In the genomic region with DNA sequence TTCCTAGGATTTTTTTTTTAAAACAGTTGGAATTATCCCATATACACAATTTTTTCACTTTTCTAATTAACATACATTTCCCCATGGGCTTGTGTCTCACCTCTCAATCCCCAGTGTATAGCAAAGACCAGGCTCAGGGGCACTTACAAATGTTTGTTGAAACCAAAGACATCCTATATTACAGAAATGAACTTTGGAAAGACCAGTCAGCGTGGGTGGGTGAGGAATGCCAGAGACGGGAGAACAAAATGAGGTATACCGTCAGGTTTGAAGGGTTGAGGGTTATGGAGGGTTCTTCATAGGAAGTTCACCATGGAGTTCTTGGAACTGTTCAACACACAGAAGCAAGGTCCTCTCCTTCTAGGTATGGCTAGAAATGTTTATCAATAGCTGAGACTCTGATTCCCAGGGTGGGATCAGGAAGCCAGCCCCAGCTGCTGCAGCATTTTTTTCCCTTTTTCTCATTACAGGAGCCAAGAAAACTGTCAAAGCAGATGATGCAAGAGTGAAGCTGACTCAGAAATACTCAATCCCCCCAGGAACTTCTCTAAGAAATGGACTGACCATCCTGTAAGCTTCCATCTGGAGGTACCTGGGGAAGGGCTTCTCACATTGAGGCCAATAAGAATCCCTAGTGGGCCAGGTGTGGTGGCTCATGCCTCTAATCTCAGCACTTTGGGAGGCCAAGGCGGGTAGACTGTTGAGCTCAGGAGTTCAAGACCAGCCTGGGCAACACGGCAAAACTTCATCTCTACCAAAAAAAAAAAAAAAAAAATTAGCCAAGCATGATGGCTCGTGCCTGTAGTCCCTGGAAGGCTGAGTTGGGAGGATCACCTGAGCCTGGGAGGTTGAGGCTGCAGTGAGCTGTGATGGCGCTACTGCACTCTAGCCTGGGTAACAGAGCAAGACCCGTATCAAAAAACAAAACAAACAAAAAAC, we compare ENCODE assay signal across 13 cellular contexts. TPM values are rescaled to one million over a fixed set of nuclear protein-coding genes. Genes with fewer than 3 reads are reported as not detected.
DNase-seq lines count a peak whose midpoint lies in the region; ATAC-seq and TF ChIP-seq lines count a peak whose summit lies in the region.
"Had no signal": no experiment of that assay in that cellular context is flagged by ENCODE, and none has a peak within 500 bp of the region (broad histone marks: within the 10 kb centered on the region; RNA-seq: fewer than 3 reads in every experiment).

No MANE protein-coding gene starts in this region.

- no peak for DNase-seq in activated T-cell treated with anti-CD3 and anti-CD28 coated beads, Interleukin-2, amount 50 U/mL, for 72 hours
- no peak for DNase-seq in activated T-cell treated with anti-CD3 and anti-CD28 coated beads, Interleukin-2, amount 50 U/mL, for 4 hours
- peak; percentile 50 for DNase-seq in LHCN-M2 (ENCODE audit: low read depth)
- peak; percentile 15 for DNase-seq in epithelial cell of esophagus (ENCODE audit: low read depth)
- DNase-seq in psoas muscle: no peak
- no peak for DNase-seq in head of caudate nucleus
- no peak for DNase-seq in NCI-H748 (lab: John Stamatoyannopoulos, UW; ENCODE audit: unreplicated experiment)
- no peak for DNase-seq in inferior parietal cortex (ENCODE audit: extremely low spot score)
- DNase-seq: DMS79, WERI-Rb-1 had no signal

- no peaks in the 10 kb centered on the region for H3K27me3 ChIP-seq in psoas muscle (ENCODE audit: insufficient read depth in 3 of 3, low read length in 2 of 3)
- H3K27me3 ChIP-seq: BE2C, vagina had no signal

- H3K4me1 ChIP-seq in psoas muscle: peaks cover 4% of the 10 kb centered on the region
- H3K4me1 ChIP-seq: BE2C, parathyroid adenoma, vagina had no signal

- no peaks in the 10 kb centered on the region for H3K9me3 Mint-ChIP-seq in activated T-cell treated with anti-CD3 and anti-CD28 coated beads, Interleukin-2, amount 50 U/mL, for 72 hours
- no peaks in the 10 kb centered on the region for H3K9me3 Mint-ChIP-seq in activated T-cell treated with anti-CD3 and anti-CD28 coated beads, Interleukin-2, amount 50 U/mL, for 4 hours

- no peak overlapping the region for H3K27ac ChIP-seq in psoas muscle
- H3K27ac ChIP-seq: parathyroid adenoma, vagina, WERI-Rb-1 had no signal

- peaks cover 6 to 31% of the 10 kb centered on the region in 2 donors for H3K36me3 ChIP-seq in psoas muscle (ENCODE audit: insufficient read depth in 1 of 2, low read depth in 1 of 2)

- H3K4me3 Mint-ChIP-seq in activated T-cell treated with anti-CD3 and anti-CD28 coated beads, Interleukin-2, amount 50 U/mL, for 72 hours: no peak overlapping the region
- no peak overlapping the region for H3K4me3 Mint-ChIP-seq in activated T-cell treated with anti-CD3 and anti-CD28 coated beads, Interleukin-2, amount 50 U/mL, for 4 hours

- no peaks in the 10 kb centered on the region for H3K27me3 Mint-ChIP-seq in activated T-cell treated with anti-CD3 and anti-CD28 coated beads, Interleukin-2, amount 50 U/mL, for 72 hours (ENCODE audit: low read depth)
- H3K27me3 Mint-ChIP-seq in activated T-cell treated with anti-CD3 and anti-CD28 coated beads, Interleukin-2, amount 50 U/mL, for 4 hours (ENCODE audit: low read depth): no peaks in the 10 kb centered on the region

- H3K4me3 ChIP-seq in epithelial cell of esophagus (ENCODE audit: low read length): no peak overlapping the region
- no peak overlapping the region for H3K4me3 ChIP-seq in psoas muscle
- H3K4me3 ChIP-seq: vagina had no signal

- intact Hi-C loops in psoas muscle (cut with DNase I) (loop anchor here (2.0 to 10.0 kb wide), 3 partner anchors 71 to 123 kb away; a partner anchor contains a TSS), head of caudate nucleus (cut with DNase I) (loop anchor here (5.0 kb wide), 1 partner anchor 121 kb away; no protein-coding TSS in a partner anchor)

- 67 to 87% (median 68%) methylated on average over 8 of the region's 8 CpGs for WGBS in psoas muscle, 3 donors

- ATAC-seq in activated T-cell treated with anti-CD3 and anti-CD28 coated beads, Interleukin-2, amount 50 U/mL, for 72 hours (replicated peaks in 1 of 2): peak in 1 of 2 donors; percentile 13
- no peak for ATAC-seq in activated T-cell treated with anti-CD3 and anti-CD28 coated beads, Interleukin-2, amount 50 U/mL, for 4 hours
- ATAC-seq in psoas muscle: peak in 3 of 4 donors; percentile 13 to 24 (median 19)

- no peaks in the 10 kb centered on the region for H3K9me3 ChIP-seq in psoas muscle
- H3K9me3 ChIP-seq: BE2C, vagina had no signal

- peak overlapping the region; percentile 87 for H3K27ac Mint-ChIP-seq in activated T-cell treated with anti-CD3 and anti-CD28 coated beads, Interleukin-2, amount 50 U/mL, for 72 hours

- H3K4me1 Mint-ChIP-seq in activated T-cell treated with anti-CD3 and anti-CD28 coated beads, Interleukin-2, amount 50 U/mL, for 72 hours (ENCODE audit: low read depth): peaks cover 10% of the 10 kb centered on the region
- H3K4me1 Mint-ChIP-seq in activated T-cell treated with anti-CD3 and anti-CD28 coated beads, Interleukin-2, amount 50 U/mL, for 4 hours (ENCODE audit: low read depth): peaks cover 19% of the 10 kb centered on the region

- peaks cover 6 to 28% of the 10 kb centered on the region in 2 donors for H3K36me3 Mint-ChIP-seq in activated T-cell treated with anti-CD3 and anti-CD28 coated beads, Interleukin-2, amount 50 U/mL, for 72 hours (ENCODE audit: insufficient read depth in 2 of 2)
- peaks cover 22% of the 10 kb centered on the region for H3K36me3 Mint-ChIP-seq in activated T-cell treated with anti-CD3 and anti-CD28 coated beads, Interleukin-2, amount 50 U/mL, for 4 hours (ENCODE audit: insufficient read depth)

- TF ChIP-seq CTCF in epithelial cell of esophagus (IDR thresholded peaks at IDR 0.05; ENCODE audit: insufficient read depth, low read depth, low read length, missing control alignments) (no peak), psoas muscle (IDR thresholded peaks at IDR 0.05) (no peak)

RNA-seq across cellular contexts. Expression of a gene that starts 15.9 kb away (rescaled TPM):
- total RNA-seq in activated T-cell treated with anti-CD3 and anti-CD28 coated beads, Interleukin-2, amount 50 U/mL, for 72 hours: 10 to 100 TPM; 26.7 to 28.2 TPM
- 10 to 100 TPM; 21.2 to 25.5 (median 23.9) TPM for total RNA-seq in activated T-cell treated with anti-CD3 and anti-CD28 coated beads, Interleukin-2, amount 50 U/mL, for 4 hours
- 30.0 and 34.6 TPM in 2 replicates for total RNA-seq in LHCN-M2 (2014; rRNA removed)
- 26.7 TPM for polyA plus RNA-seq in LHCN-M2 (2012)
- total RNA-seq in psoas muscle: 10 to 100 TPM; 23.9 to 31.4 (median 29.3) TPM
- 10 to 100 TPM; 16.6 to 29.2 (median 21.1) TPM for polyA plus RNA-seq in psoas muscle

Comparison
In these comparisons a context has a peak if more than half of its experiments do, and no peak if none do; other contexts are left out.
1. ATAC-seq: peak in psoas muscle (3 of 4); none in activated T-cell treated with anti-CD3 and anti-CD28 coated beads, Interleukin-2, amount 50 U/mL, for 4 hours (0 of 2).
2. DNase-seq: peak in LHCN-M2 (single experiment) and epithelial cell of esophagus (single experiment); none in activated T-cell treated with anti-CD3 and anti-CD28 coated beads, Interleukin-2, amount 50 U/mL, for 72 hours (0 of 2), activated T-cell treated with anti-CD3 and anti-CD28 coated beads, Interleukin-2, amount 50 U/mL, for 4 hours (single experiment), psoas muscle (0 of 2), head of caudate nucleus (0 of 42), NCI-H748 (single experiment) and inferior parietal cortex (single experiment).